8 cellular contexts compared by ENCODE assay signal in the genomic region with DNA sequence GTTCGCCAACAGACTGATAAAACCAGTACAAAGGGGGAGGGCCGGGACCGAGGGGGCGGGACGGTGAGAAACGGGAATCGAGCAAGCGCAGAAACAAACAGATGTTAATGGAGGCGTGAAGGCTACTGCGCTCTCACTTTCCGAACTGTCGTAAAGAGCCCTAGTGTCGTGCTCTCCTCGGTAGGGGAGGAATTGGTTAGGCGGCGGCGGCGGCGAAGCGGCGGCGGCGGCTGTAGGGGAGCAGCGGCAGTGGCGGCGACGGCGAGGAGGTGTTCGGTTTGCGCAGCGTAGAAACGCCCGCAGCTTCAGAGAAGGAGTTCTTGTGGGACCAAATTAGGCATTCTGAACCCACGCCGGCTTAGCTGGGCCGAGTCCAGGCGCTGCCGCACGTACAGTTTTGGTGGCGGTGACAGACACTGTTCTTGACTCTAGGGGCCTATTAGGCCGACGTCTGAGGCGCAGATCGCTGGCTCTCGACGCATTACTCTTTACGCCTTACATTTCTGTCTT. TPM values are rescaled to one million over a fixed set of nuclear protein-coding genes. Genes with fewer than 3 reads are reported as not detected.
A peak's percentile ranks its signal among the peaks of the same experiment; 100 is the strongest.
DNase-seq lines count a peak whose midpoint lies in the region; ATAC-seq and TF ChIP-seq lines count a peak whose summit lies in the region.

RNF111 (plus strand) TSS at position 163 of the 510 bp plus-strand sequence. CDS start 43,160 bp downstream, outside the sequence.

- CTCF ChIA-PET in Caco-2 (lab: Charles Lee) = interaction anchor here (0.6 kb wide), 1 partner anchor 431 kb away, joined by 3 read pairs; no protein-coding TSS in a partner anchor

- peaks cover 10% of the 10 kb centered on the region; the same call in 1 of the 2 replicates for H4K20me1 ChIP-seq in OCI-LY1 (ENCODE audit: insufficient read depth, low read length)

- H3K4me3 Mint-ChIP-seq in Caco-2 (ENCODE audit: unreplicated experiment) (peak within 1 kb of the TSS; percentile 87), endothelial cell (ENCODE audit: unreplicated experiment) (peak within 1 kb of the TSS; percentile 98), mesothelial cell of epicardium (peak within 1 kb of the TSS; percentile 92)

- H3F3A ChIP-seq in OCI-LY1 (ENCODE audit: insufficient read depth, low read length) = no peaks in the 10 kb centered on the region

- TSS peak; percentile 95 for BruUV-seq in Caco-2 (replicated peaks; lab: Mats Ljungman, UMichigan)

- TF ChIP-seq CTCF in Caco-2 (IDR thresholded peaks at IDR 0.05; ENCODE audit: insufficient read depth in 1 of 2, low read depth in 1 of 2, low read length in 1 of 2, severe bottlenecking in 1 of 2, unreplicated experiment in 1 of 2) (no peak), OCI-LY1 (IDR thresholded peaks at IDR 0.05; ENCODE audit: low read length) (no peak; the same call in 1 of the 2 replicates), endothelial cell (IDR thresholded peaks at IDR 0.05; ENCODE audit: unreplicated experiment) (no peak), mesothelial cell of epicardium (IDR thresholded peaks at IDR 0.05; ENCODE audit: unreplicated experiment) (no peak)

- H3K4me1 ChIP-seq in Caco-2 (peaks cover 17% of the 10 kb centered on the region; the same call in 1 of the 2 replicates), HUES64 (ENCODE audit: insufficient read depth, low read length) (peaks cover 11% of the 10 kb centered on the region), OCI-LY1 (ENCODE audit: insufficient read depth, low read length, severe bottlenecking) (peaks cover 36% of the 10 kb centered on the region)

- intact Hi-C loops in Caco-2 (cut with micrococcal nuclease; ENCODE audit: unreplicated experiment) = loop anchor here (5.0 kb wide), 1 partner anchor 80 kb away; no protein-coding TSS in a partner anchor

- H3K4me1 Mint-ChIP-seq in Caco-2 (ENCODE audit: low read depth, unreplicated experiment) = no peaks in the 10 kb centered on the region
- peaks cover 28% of the 10 kb centered on the region for H3K4me1 Mint-ChIP-seq in endothelial cell (ENCODE audit: unreplicated experiment)
- H3K4me1 Mint-ChIP-seq in mesothelial cell of epicardium = peaks cover 25% of the 10 kb centered on the region

- H3K36me3 ChIP-seq in Caco-2 (ENCODE audit: control insufficient read depth, insufficient read depth, low read length) (no peaks in the 10 kb centered on the region), HUES64 (ENCODE audit: insufficient read depth, low read length) (peaks cover 3% of the 10 kb centered on the region; the same call in 1 of the 2 replicates), OCI-LY1 (ENCODE audit: insufficient read depth, low read length) (peaks cover 32% of the 10 kb centered on the region)

- no peaks in the 10 kb centered on the region for H3K27me3 ChIP-seq in Caco-2 (replicated peaks; ENCODE audit: control insufficient read depth, insufficient read depth, low read length)
- no peaks in the 10 kb centered on the region for H3K27me3 ChIP-seq in HUES64 (ENCODE audit: insufficient read depth, low read length)
- no peaks in the 10 kb centered on the region for H3K27me3 ChIP-seq in OCI-LY1 (ENCODE audit: insufficient read depth, low read length)

- peak within 1 kb of the TSS; percentile 81 for H3K27ac Mint-ChIP-seq in Caco-2 (ENCODE audit: unreplicated experiment)
- H3K27ac Mint-ChIP-seq in endothelial cell (ENCODE audit: unreplicated experiment) = peak within 1 kb of the TSS; percentile 95
- H3K27ac Mint-ChIP-seq in mesothelial cell of epicardium = peak within 1 kb of the TSS; percentile 94

- H3K9me3 ChIP-seq in Caco-2 = no peaks in the 10 kb centered on the region
- H3K9me3 ChIP-seq in HUES64 (ENCODE audit: insufficient read depth, low read depth, low read length) = no peaks in the 10 kb centered on the region
- H3K9me3 ChIP-seq in OCI-LY1 (ENCODE audit: low read length) = no peaks in the 10 kb centered on the region

- H3K79me2 ChIP-seq in OCI-LY1 (ENCODE audit: insufficient read depth, low read length) = peaks cover 50% of the 10 kb centered on the region

- no peaks in the 10 kb centered on the region for H3K9me2 ChIP-seq in OCI-LY1 (ENCODE audit: low read depth, low read length)

- ATAC-seq in GM21390 (IDR thresholded peaks at IDR 0.05; ENCODE audit: unreplicated experiment) = peak; percentile 74

- H3K4me3 ChIP-seq in Caco-2 (ENCODE audit: low read depth, low read length) (peak within 1 kb of the TSS; percentile 94), HUES64 (ENCODE audit: low read length) (peak within 1 kb of the TSS; percentile 99), OCI-LY1 (ENCODE audit: low read depth, low read length, poor library complexity, severe bottlenecking) (peak within 1 kb of the TSS; percentile 100)

- POLR2A ChIA-PET in Caco-2 (lab: Charles Lee) = interaction anchor here (0.6 kb wide), 2 partner anchors 118 to 123 kb away, joined by 3 to 4 read pairs; no protein-coding TSS in a partner anchor

- under 1% methylated on average over 47 of the region's 47 CpGs for WGBS in HUES64

- H3K36me3 Mint-ChIP-seq in Caco-2 (ENCODE audit: insufficient read depth, unreplicated experiment) (peaks cover 20% of the 10 kb centered on the region), endothelial cell (ENCODE audit: low read depth, unreplicated experiment) (peaks cover 6% of the 10 kb centered on the region), mesothelial cell of epicardium (peaks cover 8% of the 10 kb centered on the region)

- peak within 1 kb of the TSS; percentile 97 for H3K4me2 ChIP-seq in OCI-LY1 (ENCODE audit: low read length)

- H2AFZ ChIP-seq in OCI-LY1 (ENCODE audit: low read length) = peak within 1 kb of the TSS; percentile 99

- H3K9me3 Mint-ChIP-seq in Caco-2 (ENCODE audit: unreplicated experiment) (no peaks in the 10 kb centered on the region), endothelial cell (ENCODE audit: unreplicated experiment) (no peaks in the 10 kb centered on the region), mesothelial cell of epicardium (no peaks in the 10 kb centered on the region)

- peak within 1 kb of the TSS; percentile 83 for H3K27ac ChIP-seq in HUES64 (ENCODE audit: low read depth, low read length)
- H3K27ac ChIP-seq in OCI-LY1 (ENCODE audit: low read depth, low read length, poor library complexity, severe bottlenecking) = peak within 1 kb of the TSS; percentile 78

- DNase-seq in Caco-2 (peak; percentile 89 to 94), endothelial cell (ENCODE audit: low spot score) (peak; percentile 79), mesothelial cell of epicardium (ENCODE audit: low spot score in 2 of 2, unreplicated experiment in 2 of 2) (peak; percentile 63 to 80)
- peak; percentile 85 for DNase-seq in activated CD8-positive, alpha-beta memory T cell treated with anti-CD3 and anti-CD28 coated beads, Interleukin-2, amount 50 U/mL, for 4 hours
- DNase-seq in stimulated activated CD8-positive, alpha-beta memory T cell treated with anti-CD3 and anti-CD28 coated beads, Interleukin-15, amount 100 ng/mL, for 48 hours (ENCODE audit: low read depth in 2 of 2) = peak; percentile 77 to 82

- H3K9ac ChIP-seq in HUES64 (ENCODE audit: low read depth, low read length) = peak within 1 kb of the TSS; percentile 82
- peak within 1 kb of the TSS; percentile 99 for H3K9ac ChIP-seq in OCI-LY1 (ENCODE audit: low read length)

- H3K27me3 Mint-ChIP-seq in Caco-2 (ENCODE audit: insufficient read depth, unreplicated experiment) = peaks cover 4% of the 10 kb centered on the region
- peaks cover 8% of the 10 kb centered on the region for H3K27me3 Mint-ChIP-seq in endothelial cell (ENCODE audit: unreplicated experiment)
- peaks cover 6% of the 10 kb centered on the region for H3K27me3 Mint-ChIP-seq in mesothelial cell of epicardium (ENCODE audit: low read depth)

RNA-seq across cellular contexts. Expression of gene RNF111, which starts in this region (rescaled TPM):
- total RNA-seq in Caco-2 (2022) (26.1 and 30.5 TPM in 2 replicates), endothelial cell (ENCODE audit: unreplicated experiment) (53.4 TPM), mesothelial cell of epicardium (41.4 to 43.0 TPM (median 42.0 TPM) in 3 replicates)
- polyA plus RNA-seq in HUES64 (2013, experiment 1 of 2) = 13.8 TPM
- 16.9 TPM for polyA plus RNA-seq in HUES64 (2013, experiment 2 of 2)

Comparison
In these comparisons a context has a peak if more than half of its experiments do, and no peak if none do; other contexts are left out.
1. Peak in every context shown above with its lines: DNase-seq, ATAC-seq, H3K4me3 ChIP-seq and H3K27ac ChIP-seq.